ENCODE assay signal across 1 cellular context in the genomic region with DNA sequence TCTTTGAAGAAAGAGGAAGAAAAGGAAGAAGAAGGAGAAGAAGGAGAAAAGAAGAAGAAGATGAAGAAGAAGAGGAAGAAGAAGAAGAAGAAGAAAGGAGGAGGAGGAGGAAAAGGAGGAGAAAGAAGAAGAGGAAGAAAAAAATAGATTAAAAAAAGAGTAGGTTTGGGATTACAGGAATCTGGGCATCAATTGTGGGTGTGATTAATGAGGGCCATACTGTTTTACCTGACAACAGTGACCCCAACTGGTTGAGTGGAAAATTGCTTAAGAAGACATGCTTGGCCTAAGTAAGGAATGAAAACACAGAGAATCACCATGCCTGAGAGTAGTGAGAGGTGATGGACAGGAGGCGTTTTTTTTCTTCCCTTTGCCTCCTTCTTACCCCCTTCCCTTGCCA.
TF ChIP-seq lines count a peak whose summit lies in the region.

No MANE protein-coding gene starts in this region.

TF ChIP-seq in K562, 482 proteins besides CTCF, POLR2A, EP300 and RAD21 (continued from another document and continues in another):
- TF ChIP-seq, protein P1, sequence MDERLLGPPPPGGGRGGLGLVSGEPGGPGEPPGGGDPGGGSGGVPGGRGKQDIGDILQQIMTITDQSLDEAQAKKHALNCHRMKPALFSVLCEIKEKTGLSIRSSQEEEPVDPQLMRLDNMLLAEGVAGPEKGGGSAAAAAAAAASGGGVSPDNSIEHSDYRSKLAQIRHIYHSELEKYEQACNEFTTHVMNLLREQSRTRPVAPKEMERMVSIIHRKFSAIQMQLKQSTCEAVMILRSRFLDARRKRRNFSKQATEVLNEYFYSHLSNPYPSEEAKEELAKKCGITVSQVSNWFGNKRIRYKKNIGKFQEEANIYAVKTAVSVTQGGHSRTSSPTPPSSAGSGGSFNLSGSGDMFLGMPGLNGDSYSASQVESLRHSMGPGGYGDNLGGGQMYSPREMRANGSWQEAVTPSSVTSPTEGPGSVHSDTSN (CRISPR knock-in tag; IDR thresholded peaks at IDR 0.05; ENCODE audit: low read depth), result no peak
- TF ChIP-seq, protein P1 (tag; conservative IDR thresholded peaks at IDR 0.05; ENCODE audit: low read depth), result peak; percentile 91
- TF ChIP-seq DDX20 (tag; IDR thresholded peaks at IDR 0.05; ENCODE audit: low read depth) (no peak), POLR2B (IDR thresholded peaks at IDR 0.05; ENCODE audit: low read depth, partially characterized antibody) (no peak), MTA3 (IDR thresholded peaks at IDR 0.05; ENCODE audit: borderline replicate concordance) (no peak), HLTF (IDR thresholded peaks at IDR 0.05) (0 out of 2 replicates have a peak, but pooled peaks have one; percentile 15), SP1 (CRISPR knock-in tag; IDR thresholded peaks at IDR 0.05) (no peak), ZNF282 (CRISPR knock-in tag; IDR thresholded peaks at IDR 0.05) (no peak), RBM14 (IDR thresholded peaks at IDR 0.05; ENCODE audit: borderline replicate concordance, insufficient read depth, low read depth, low read length) (no peak), HCFC1 (IDR thresholded peaks at IDR 0.05; ENCODE audit: low read depth, low read length) (no peak), CEBPG (CRISPR knock-in tag; IDR thresholded peaks at IDR 0.05) (no peak), CEBPG (tag; conservative IDR thresholded peaks at IDR 0.05 in 1 of 2, IDR thresholded peaks at IDR 0.05 in 1 of 2) (no peak), CC2D1A (IDR thresholded peaks at IDR 0.05) (peak; percentile 55; the same call in 1 of the 2 replicates), ARID2 (IDR thresholded peaks at IDR 0.05) (0 out of 2 replicates have a peak, but pooled peaks have one; percentile 27), NBN (IDR thresholded peaks at IDR 0.05; ENCODE audit: low read depth) (no peak), CBX5 (IDR thresholded peaks at IDR 0.05; ENCODE audit: borderline replicate concordance, low read depth) (no peak), ZBTB49 (CRISPR knock-in tag; IDR thresholded peaks at IDR 0.05; ENCODE audit: borderline replicate concordance) (no peak), YBX1 (IDR thresholded peaks at IDR 0.05) (no peak), SRSF3 (IDR thresholded peaks at IDR 0.05; ENCODE audit: insufficient read depth, low read length) (no peak), RBM17 (IDR thresholded peaks at IDR 0.05; ENCODE audit: borderline replicate concordance, low read depth, low read length) (no peak), ZNF830 (CRISPR knock-in tag; IDR thresholded peaks at IDR 0.05) (no peak), BACH1 (tag; IDR thresholded peaks at IDR 0.05) (no peak), NR4A1 (CRISPR knock-in tag; IDR thresholded peaks at IDR 0.05) (no peak), NR4A1 (tag; IDR thresholded peaks at IDR 0.05) (no peak), ELF1 (tag; IDR thresholded peaks at IDR 0.05) (no peak), RBM15 (IDR thresholded peaks at IDR 0.05; ENCODE audit: insufficient read depth, low read length) (no peak), PCBP2 (IDR thresholded peaks at IDR 0.05; ENCODE audit: low read depth, low read length, poor library complexity, severe bottlenecking) (peak; percentile 25), ZC3H4 (CRISPR knock-in tag; IDR thresholded peaks at IDR 0.05; ENCODE audit: borderline replicate concordance) (no peak), ZNF551 (CRISPR knock-in tag; IDR thresholded peaks at IDR 0.05) (no peak), SIN3B (IDR thresholded peaks at IDR 0.05; ENCODE audit: low read depth) (no peak), ZNF780A (CRISPR knock-in tag; IDR thresholded peaks at IDR 0.05) (no peak), MCM7 (IDR thresholded peaks at IDR 0.05) (no peak), PML (IDR thresholded peaks at IDR 0.05; ENCODE audit: low read length) (no peak), KLF10 (CRISPR knock-in tag; IDR thresholded peaks at IDR 0.05) (no peak), SMC3 (conservative IDR thresholded peaks at IDR 0.05; ENCODE audit: insufficient read depth, low read depth, low read length) (0 out of 2 replicates have a peak, but pooled peaks have one; percentile 31), ZNF644 (tag; IDR thresholded peaks at IDR 0.05; ENCODE audit: low read depth) (no peak), ZNF512 (tag; IDR thresholded peaks at IDR 0.05) (peak; percentile 99), ARID3A (IDR thresholded peaks at IDR 0.05; ENCODE audit: borderline replicate concordance, low read depth, low read length) (no peak)
- TF ChIP-seq, protein P2, sequence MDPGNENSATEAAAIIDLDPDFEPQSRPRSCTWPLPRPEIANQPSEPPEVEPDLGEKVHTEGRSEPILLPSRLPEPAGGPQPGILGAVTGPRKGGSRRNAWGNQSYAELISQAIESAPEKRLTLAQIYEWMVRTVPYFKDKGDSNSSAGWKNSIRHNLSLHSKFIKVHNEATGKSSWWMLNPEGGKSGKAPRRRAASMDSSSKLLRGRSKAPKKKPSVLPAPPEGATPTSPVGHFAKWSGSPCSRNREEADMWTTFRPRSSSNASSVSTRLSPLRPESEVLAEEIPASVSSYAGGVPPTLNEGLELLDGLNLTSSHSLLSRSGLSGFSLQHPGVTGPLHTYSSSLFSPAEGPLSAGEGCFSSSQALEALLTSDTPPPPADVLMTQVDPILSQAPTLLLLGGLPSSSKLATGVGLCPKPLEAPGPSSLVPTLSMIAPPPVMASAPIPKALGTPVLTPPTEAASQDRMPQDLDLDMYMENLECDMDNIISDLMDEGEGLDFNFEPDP (CRISPR knock-in tag; IDR thresholded peaks at IDR 0.05), result no peak
- TF ChIP-seq, protein P3, sequence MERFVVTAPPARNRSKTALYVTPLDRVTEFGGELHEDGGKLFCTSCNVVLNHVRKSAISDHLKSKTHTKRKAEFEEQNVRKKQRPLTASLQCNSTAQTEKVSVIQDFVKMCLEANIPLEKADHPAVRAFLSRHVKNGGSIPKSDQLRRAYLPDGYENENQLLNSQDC (CRISPR knock-in tag; IDR thresholded peaks at IDR 0.05), result no peak
- TF ChIP-seq, protein P4, sequence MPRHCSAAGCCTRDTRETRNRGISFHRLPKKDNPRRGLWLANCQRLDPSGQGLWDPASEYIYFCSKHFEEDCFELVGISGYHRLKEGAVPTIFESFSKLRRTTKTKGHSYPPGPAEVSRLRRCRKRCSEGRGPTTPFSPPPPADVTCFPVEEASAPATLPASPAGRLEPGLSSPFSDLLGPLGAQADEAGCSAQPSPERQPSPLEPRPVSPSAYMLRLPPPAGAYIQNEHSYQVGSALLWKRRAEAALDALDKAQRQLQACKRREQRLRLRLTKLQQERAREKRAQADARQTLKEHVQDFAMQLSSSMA (CRISPR knock-in tag; IDR thresholded peaks at IDR 0.05), result no peak
- TF ChIP-seq, protein P5, sequence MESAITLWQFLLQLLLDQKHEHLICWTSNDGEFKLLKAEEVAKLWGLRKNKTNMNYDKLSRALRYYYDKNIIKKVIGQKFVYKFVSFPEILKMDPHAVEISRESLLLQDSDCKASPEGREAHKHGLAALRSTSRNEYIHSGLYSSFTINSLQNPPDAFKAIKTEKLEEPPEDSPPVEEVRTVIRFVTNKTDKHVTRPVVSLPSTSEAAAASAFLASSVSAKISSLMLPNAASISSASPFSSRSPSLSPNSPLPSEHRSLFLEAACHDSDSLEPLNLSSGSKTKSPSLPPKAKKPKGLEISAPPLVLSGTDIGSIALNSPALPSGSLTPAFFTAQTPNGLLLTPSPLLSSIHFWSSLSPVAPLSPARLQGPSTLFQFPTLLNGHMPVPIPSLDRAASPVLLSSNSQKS (CRISPR knock-in tag; IDR thresholded peaks at IDR 0.05), result no peak
- TF ChIP-seq, protein P6, sequence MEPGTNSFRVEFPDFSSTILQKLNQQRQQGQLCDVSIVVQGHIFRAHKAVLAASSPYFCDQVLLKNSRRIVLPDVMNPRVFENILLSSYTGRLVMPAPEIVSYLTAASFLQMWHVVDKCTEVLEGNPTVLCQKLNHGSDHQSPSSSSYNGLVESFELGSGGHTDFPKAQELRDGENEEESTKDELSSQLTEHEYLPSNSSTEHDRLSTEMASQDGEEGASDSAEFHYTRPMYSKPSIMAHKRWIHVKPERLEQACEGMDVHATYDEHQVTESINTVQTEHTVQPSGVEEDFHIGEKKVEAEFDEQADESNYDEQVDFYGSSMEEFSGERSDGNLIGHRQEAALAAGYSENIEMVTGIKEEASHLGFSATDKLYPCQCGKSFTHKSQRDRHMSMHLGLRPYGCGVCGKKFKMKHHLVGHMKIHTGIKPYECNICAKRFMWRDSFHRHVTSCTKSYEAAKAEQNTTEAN (CRISPR knock-in tag; IDR thresholded peaks at IDR 0.05), result no peak
- TF ChIP-seq, protein P7, sequence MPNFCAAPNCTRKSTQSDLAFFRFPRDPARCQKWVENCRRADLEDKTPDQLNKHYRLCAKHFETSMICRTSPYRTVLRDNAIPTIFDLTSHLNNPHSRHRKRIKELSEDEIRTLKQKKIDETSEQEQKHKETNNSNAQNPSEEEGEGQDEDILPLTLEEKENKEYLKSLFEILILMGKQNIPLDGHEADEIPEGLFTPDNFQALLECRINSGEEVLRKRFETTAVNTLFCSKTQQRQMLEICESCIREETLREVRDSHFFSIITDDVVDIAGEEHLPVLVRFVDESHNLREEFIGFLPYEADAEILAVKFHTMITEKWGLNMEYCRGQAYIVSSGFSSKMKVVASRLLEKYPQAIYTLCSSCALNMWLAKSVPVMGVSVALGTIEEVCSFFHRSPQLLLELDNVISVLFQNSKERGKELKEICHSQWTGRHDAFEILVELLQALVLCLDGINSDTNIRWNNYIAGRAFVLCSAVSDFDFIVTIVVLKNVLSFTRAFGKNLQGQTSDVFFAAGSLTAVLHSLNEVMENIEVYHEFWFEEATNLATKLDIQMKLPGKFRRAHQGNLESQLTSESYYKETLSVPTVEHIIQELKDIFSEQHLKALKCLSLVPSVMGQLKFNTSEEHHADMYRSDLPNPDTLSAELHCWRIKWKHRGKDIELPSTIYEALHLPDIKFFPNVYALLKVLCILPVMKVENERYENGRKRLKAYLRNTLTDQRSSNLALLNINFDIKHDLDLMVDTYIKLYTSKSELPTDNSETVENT (CRISPR knock-in tag; IDR thresholded peaks at IDR 0.05), result no peak
- TF ChIP-seq, protein P8, sequence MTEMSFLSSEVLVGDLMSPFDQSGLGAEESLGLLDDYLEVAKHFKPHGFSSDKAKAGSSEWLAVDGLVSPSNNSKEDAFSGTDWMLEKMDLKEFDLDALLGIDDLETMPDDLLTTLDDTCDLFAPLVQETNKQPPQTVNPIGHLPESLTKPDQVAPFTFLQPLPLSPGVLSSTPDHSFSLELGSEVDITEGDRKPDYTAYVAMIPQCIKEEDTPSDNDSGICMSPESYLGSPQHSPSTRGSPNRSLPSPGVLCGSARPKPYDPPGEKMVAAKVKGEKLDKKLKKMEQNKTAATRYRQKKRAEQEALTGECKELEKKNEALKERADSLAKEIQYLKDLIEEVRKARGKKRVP (CRISPR knock-in tag; IDR thresholded peaks at IDR 0.05), result no peak
- TF ChIP-seq, protein P9, sequence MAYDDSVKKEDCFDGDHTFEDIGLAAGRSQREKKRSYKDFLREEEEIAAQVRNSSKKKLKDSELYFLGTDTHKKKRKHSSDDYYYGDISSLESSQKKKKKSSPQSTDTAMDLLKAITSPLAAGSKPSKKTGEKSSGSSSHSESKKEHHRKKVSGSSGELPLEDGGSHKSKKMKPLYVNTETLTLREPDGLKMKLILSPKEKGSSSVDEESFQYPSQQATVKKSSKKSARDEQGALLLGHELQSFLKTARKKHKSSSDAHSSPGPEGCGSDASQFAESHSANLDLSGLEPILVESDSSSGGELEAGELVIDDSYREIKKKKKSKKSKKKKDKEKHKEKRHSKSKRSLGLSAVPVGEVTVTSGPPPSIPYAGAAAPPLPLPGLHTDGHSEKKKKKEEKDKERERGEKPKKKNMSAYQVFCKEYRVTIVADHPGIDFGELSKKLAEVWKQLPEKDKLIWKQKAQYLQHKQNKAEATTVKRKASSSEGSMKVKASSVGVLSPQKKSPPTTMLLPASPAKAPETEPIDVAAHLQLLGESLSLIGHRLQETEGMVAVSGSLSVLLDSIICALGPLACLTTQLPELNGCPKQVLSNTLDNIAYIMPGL (CRISPR knock-in tag; IDR thresholded peaks at IDR 0.05), result no peak
